In genomic region chr1:235326719-235327558, GRCh38 we compare ENCODE assay signal across 8 cellular contexts. TPM values are rescaled to one million over a fixed set of nuclear protein-coding genes. Genes with fewer than 3 reads are reported as not detected.
A peak's percentile ranks its signal among the peaks of the same experiment; 100 is the strongest.
DNase-seq lines count a peak whose midpoint lies in the region; ATAC-seq and TF ChIP-seq lines count a peak whose summit lies in the region.

No MANE protein-coding gene starts in this region.

- no peaks in the 10 kb centered on the region for H3K27me3 ChIP-seq in hepatocyte

- H3K79me2 ChIP-seq in hepatocyte = peaks cover 82% of the 10 kb centered on the region

- H3K27ac ChIP-seq in angular gyrus (ENCODE audit: low read depth, low read length) (peak overlapping the region; percentile 95), hepatocyte (peak overlapping the region; percentile 93)

- in situ Hi-C loops in GM13976 (cut with MboI; ENCODE audit: low sequenced_read_pairs, unreplicated experiment) = no loop called here

- ATAC-seq in sciatic nerve = no peak
- no peak for ATAC-seq in HG03571 (IDR thresholded peaks at IDR 0.05; ENCODE audit: unreplicated experiment)

- intact Hi-C loops in sciatic nerve (cut with DNase I) = no loop called here

- H3K4me1 ChIP-seq in hepatocyte (ENCODE audit: insufficient read depth) = peaks cover 38% of the 10 kb centered on the region

- peak overlapping the region; percentile 68 for H3K4me3 ChIP-seq in hepatocyte

- no peaks in the 10 kb centered on the region for H3K9me2 ChIP-seq in hepatocyte (replicated peaks; ENCODE audit: insufficient read depth)

- H4K20me1 ChIP-seq in hepatocyte (ENCODE audit: insufficient read depth, poor library complexity, severe bottlenecking) = peaks cover 72% of the 10 kb centered on the region

- DNase-seq in GM13976 (ENCODE audit: low spot score) (peak; percentile 60), HuH-7 (ENCODE audit: low spot score) (peak; percentile 22), T-helper 1 cell (peak; percentile 50 to 69 (median 62)), hepatocyte (ENCODE audit: low spot score) (peak; percentile 58), sciatic nerve (ENCODE audit: low spot score) (peak; percentile 68), epidermal melanocyte (ENCODE audit: insufficient read length, low spot score) (no peak)

- no peaks in the 10 kb centered on the region for H3K9me3 ChIP-seq in hepatocyte (ENCODE audit: low read depth)

- TF ChIP-seq CTCF in GM13976 (IDR thresholded peaks at IDR 0.05; ENCODE audit: borderline replicate concordance, control extremely low read depth, extremely low read depth, insufficient read depth, missing control alignments) (no peak), hepatocyte (IDR thresholded peaks at IDR 0.05; ENCODE audit: poor library complexity) (no peak)

- peak overlapping the region; percentile 86 for H3K4me2 ChIP-seq in hepatocyte

- peak overlapping the region; percentile 14 for H2AFZ ChIP-seq in hepatocyte

- WGBS in hepatocyte (ENCODE audit: low lambda C conversion rate, missing lambda C conversion rate) = 1% methylated on average over 37 of the region's 78 CpGs

- no peaks in the 10 kb centered on the region for H3K36me3 ChIP-seq in hepatocyte (replicated peaks; ENCODE audit: insufficient read depth, low read depth)

RNA-seq across cellular contexts. Expression of gene ARID4B, which starts 1.0 kb away (rescaled TPM):
- total RNA-seq in hepatocyte (35.0 and 44.7 TPM in 2 replicates), sciatic nerve (61.3 TPM)
- 29.4 and 45.2 TPM in 2 replicates for polyA plus RNA-seq in hepatocyte

RNA-seq across cellular contexts. Expression of gene GGPS1, which starts 1.4 kb away (rescaled TPM):
- total RNA-seq in hepatocyte = 32.6 and 40.6 TPM in 2 replicates
- polyA plus RNA-seq in hepatocyte = 36.3 and 40.6 TPM in 2 replicates
- total RNA-seq in sciatic nerve = 28.0 TPM

RNA-seq across cellular contexts. Expression of gene TBCE, which starts 40.3 kb away (rescaled TPM):
- total RNA-seq in hepatocyte (17.4 and 21.5 TPM in 2 replicates), sciatic nerve (27.9 TPM)
- 42.4 and 43.9 TPM in 2 replicates for polyA plus RNA-seq in hepatocyte
